Comparison of ENCODE assay signal across 16 cellular contexts in the genomic region with DNA sequence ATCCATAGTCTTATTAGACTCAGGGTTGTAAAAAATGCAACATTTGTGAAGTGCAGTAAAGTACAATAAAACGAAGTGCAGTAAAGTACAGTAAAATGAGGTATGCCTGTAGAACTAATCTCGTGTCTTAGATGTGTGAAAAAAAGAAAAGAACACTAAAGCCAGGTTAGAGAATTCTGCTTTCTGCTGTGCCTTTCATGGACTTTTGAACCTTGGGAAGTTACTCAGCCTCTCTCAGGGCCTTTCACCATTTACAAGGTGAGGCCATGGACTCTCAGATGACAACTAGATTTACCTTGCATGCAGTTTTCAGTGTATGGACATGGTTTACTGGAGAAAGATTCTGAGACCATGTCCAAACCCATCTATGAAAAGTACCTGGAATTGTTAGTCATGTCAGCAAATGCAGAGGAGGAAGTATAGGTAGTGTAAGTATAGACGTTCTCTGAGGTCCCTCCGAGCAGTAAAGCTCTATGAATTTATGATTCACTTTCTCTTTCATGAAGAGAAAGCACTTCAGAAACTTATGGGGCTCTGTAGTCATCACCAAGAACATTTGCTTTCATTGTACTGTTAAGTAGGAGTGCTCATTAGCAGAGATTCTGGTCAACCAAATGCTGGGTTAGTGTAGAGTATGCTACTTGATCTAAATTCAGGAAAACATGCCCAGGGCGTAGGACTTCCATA.
DNase-seq lines count a peak whose midpoint lies in the region; ATAC-seq, FAIRE-seq and TF ChIP-seq lines count a peak whose summit lies in the region.
"Had no signal": no experiment of that assay in that cellular context is flagged by ENCODE, and none has a peak within 500 bp of the region (broad histone marks: within the 10 kb centered on the region; RNA-seq: fewer than 3 reads in every experiment).

No MANE protein-coding gene starts in this region.

- no peak overlapping the region for H3K9ac ChIP-seq in GM12878 (ENCODE audit: control insufficient read depth, insufficient read depth, low read length)
- H3K9ac ChIP-seq: BLaER1 had no signal

- no peaks in the 10 kb centered on the region for H3K27me3 ChIP-seq in GM12878 (replicated peaks in 1 of 2; ENCODE audit: control insufficient read depth in 2 of 2, insufficient read depth in 2 of 2, low read length in 1 of 2)
- H3K27me3 ChIP-seq: BLaER1 had no signal

- H3K79me2 ChIP-seq in GM12878 (ENCODE audit: control insufficient read depth, insufficient read depth, low read length): no peaks in the 10 kb centered on the region

- TF ChIP-seq RAD21 in GM12878 (IDR thresholded peaks at IDR 0.05; ENCODE audit: insufficient read depth, low read depth, low read length): no peak

- H3K9me3 Mint-ChIP-seq in mesothelial cell of epicardium: peaks cover 11% of the 10 kb centered on the region
- H3K9me3 Mint-ChIP-seq: H9 had no signal

- no peak for TF ChIP-seq CTCF in GM12865 (IDR thresholded peaks at IDR 0.05; ENCODE audit: insufficient read depth, low read depth, low read length, missing control alignments)
- no peak for TF ChIP-seq CTCF in GM12878 (IDR thresholded peaks at IDR 0.05 in 2 of 3, conservative IDR thresholded peaks at IDR 0.05 in 1 of 3; ENCODE audit: control insufficient read depth in 2 of 3, extremely low read depth in 1 of 3, insufficient read depth in 1 of 3, low read depth in 3 of 3, low read length in 3 of 3)
- no peak for TF ChIP-seq CTCF in mesothelial cell of epicardium (IDR thresholded peaks at IDR 0.05; ENCODE audit: unreplicated experiment)

- TF ChIP-seq POLR2A in GM12878 (IDR thresholded peaks at IDR 0.05; ENCODE audit: low read depth, low read length) (no peak), H54 (IDR thresholded peaks at IDR 0.05; ENCODE audit: low read depth, low read length) (no peak)

- POLR2A ChIA-PET in GM12878 (lab: Charles Lee): interaction anchor here (0.9 kb wide), 1 partner anchor 9 kb away, joined by 3 read pairs; no protein-coding TSS in a partner anchor

- CTCF ChIA-PET in GM12878 (lab: Yijun Ruan, JAX): no interaction called here

- intact Hi-C loops in GM12878 (cut with micrococcal nuclease; ENCODE audit: unreplicated experiment) (no loop called here), left colon (cut with DNase I, micrococcal nuclease) (no loop called here)

- no peaks in the 10 kb centered on the region; the same call in 2 of the 3 replicates for H3K9me3 ChIP-seq in GM12878 (replicated peaks; ENCODE audit: control insufficient read depth, insufficient read depth, low read length)
- H3K9me3 ChIP-seq: BLaER1 had no signal

- H3K36me3 Mint-ChIP-seq in mesothelial cell of epicardium: no peaks in the 10 kb centered on the region
- H3K36me3 Mint-ChIP-seq: CD14-positive monocyte; CD4-positive, alpha-beta memory T cell had no signal

- H3K4me3 Mint-ChIP-seq in mesothelial cell of epicardium: no peak overlapping the region
- H3K4me3 Mint-ChIP-seq: CD14-positive monocyte, H9 had no signal

- no peak overlapping the region for H3K4me2 ChIP-seq in GM12878 (ENCODE audit: control insufficient read depth, insufficient read depth)
- H3K4me2 ChIP-seq: BLaER1 had no signal

- FAIRE-seq in GM12878 (lab: Jason Lieb, UNC) (peak; percentile 66), H54 (lab: Jason Lieb, UNC) (no peak)
- FAIRE-seq: GM12892, GM18507 had no signal

- SMC1A ChIA-PET in GM12878 (lab: Charles Lee; ENCODE audit: uncharacterized antibody, unreplicated experiment): interaction anchor here (0.6 to 1.4 kb wide), 3 partner anchors 10 to 148 kb away, joined by 3 read pairs; no protein-coding TSS in a partner anchor

- H3K27me3 Mint-ChIP-seq in mesothelial cell of epicardium (ENCODE audit: low read depth): peaks cover 13% of the 10 kb centered on the region

- no TSS peak for BruUV-seq in GM12878 (replicated peaks; lab: Mats Ljungman, UMichigan)

- RAD21 ChIA-PET in GM12878 (lab: Charles Lee; ENCODE audit: unreplicated experiment): no interaction called here

- H3K27ac Mint-ChIP-seq in mesothelial cell of epicardium: no peak overlapping the region
- H3K27ac Mint-ChIP-seq: CD14-positive monocyte; CD4-positive, alpha-beta memory T cell; H9 had no signal

- peak; percentile 9 for DNase-seq in GM12865 (ENCODE audit: low read depth)
- no peak for DNase-seq in GM12878 (ENCODE audit: low read depth, low spot score)
- DNase-seq in left colon: no peak
- no peak for DNase-seq in H54 (ENCODE audit: insufficient read length, low spot score)
- DNase-seq in iPS-NIHi11 (ENCODE audit: low spot score): no peak
- DNase-seq in mesothelial cell of epicardium (ENCODE audit: low spot score in 2 of 2, unreplicated experiment in 2 of 2): no peak
- DNase-seq: 8988T; CD4-positive, alpha-beta memory T cell; DMS79 treated with DMSO at 0.1 percent for 48 hours; GOT3; H9 had no signal

- H4K20me1 ChIP-seq in GM12878 (ENCODE audit: control insufficient read depth, insufficient read depth): no peaks in the 10 kb centered on the region
- H4K20me1 ChIP-seq: BLaER1 had no signal

- no peaks in the 10 kb centered on the region for H3K4me1 Mint-ChIP-seq in mesothelial cell of epicardium
- H3K4me1 Mint-ChIP-seq: CD14-positive monocyte; CD4-positive, alpha-beta memory T cell had no signal

- H3K4me1 ChIP-seq in GM12878 (ENCODE audit: control insufficient read depth, insufficient read depth, low read length): no peaks in the 10 kb centered on the region
- no peaks in the 10 kb centered on the region for H3K4me1 ChIP-seq in urinary bladder (ENCODE audit: insufficient read depth)
- H3K4me1 ChIP-seq: BLaER1 had no signal

- no peak for TF ChIP-seq EP300 in GM12878 (IDR thresholded peaks at IDR 0.05; ENCODE audit: borderline replicate concordance in 1 of 2, control insufficient read depth in 1 of 2, low read depth in 2 of 2, low read length in 2 of 2)

- 9% methylated on average over 5 of the region's 5 CpGs for WGBS in GM12878 (ENCODE audit: insufficient coverage, insufficient replicate concordance, low lambda C conversion rate, missing lambda C conversion rate)
- 68% methylated on average over 5 of the region's 5 CpGs for WGBS in urinary bladder

- H2AFZ ChIP-seq in GM12878 (ENCODE audit: control insufficient read depth, low read depth, low read length): no peak overlapping the region

- H3K27ac ChIP-seq in GM12878 (ENCODE audit: control insufficient read depth, insufficient read depth): no peak overlapping the region
- peak overlapping the region; percentile 18 for H3K27ac ChIP-seq in urinary bladder (ENCODE audit: low read depth)
- H3K27ac ChIP-seq: BLaER1 had no signal

- ATAC-seq in GM12878: peak; percentile 79
- peak; percentile 93 for ATAC-seq in left colon

- H3K36me3 ChIP-seq in GM12878 (ENCODE audit: control insufficient read depth in 2 of 2, insufficient read depth in 2 of 2, low read length in 1 of 2) (no peaks in the 10 kb centered on the region), urinary bladder (ENCODE audit: insufficient read depth) (no peaks in the 10 kb centered on the region)
- H3K36me3 ChIP-seq: BLaER1 had no signal

- in situ Hi-C loops in GM12878 (cut with MboI): no loop called here

- H3K4me3 ChIP-seq in GM12865 (ENCODE audit: low read depth, low read length): no peak overlapping the region
- H3K4me3 ChIP-seq in GM12878: no peak overlapping the region
- H3K4me3 ChIP-seq in urinary bladder (ENCODE audit: low read depth, low read length): no peak overlapping the region
- H3K4me3 ChIP-seq: BLaER1 had no signal

TF ChIP-seq in GM12878, 131 proteins besides CTCF, POLR2A, EP300 and RAD21 (continues in another document):
- TF ChIP-seq CUX1 (IDR thresholded peaks at IDR 0.05; ENCODE audit: insufficient replicate concordance, low read depth, low read length): no peak
